ENCODE assay signal across 2 cellular contexts in genomic region chr6:45606831-45607400, GRCh38.
TF ChIP-seq lines count a peak whose summit lies in the region.

No MANE protein-coding gene starts in this region.

TF ChIP-seq in GM23338, 12 proteins besides CTCF, POLR2A, EP300 and RAD21 (continued from another document):
- TF ChIP-seq CREB1 (CRISPR knock-in tag; IDR thresholded peaks at IDR 0.05; ENCODE audit: low read depth), result no peak
- TF ChIP-seq, protein P1, sequence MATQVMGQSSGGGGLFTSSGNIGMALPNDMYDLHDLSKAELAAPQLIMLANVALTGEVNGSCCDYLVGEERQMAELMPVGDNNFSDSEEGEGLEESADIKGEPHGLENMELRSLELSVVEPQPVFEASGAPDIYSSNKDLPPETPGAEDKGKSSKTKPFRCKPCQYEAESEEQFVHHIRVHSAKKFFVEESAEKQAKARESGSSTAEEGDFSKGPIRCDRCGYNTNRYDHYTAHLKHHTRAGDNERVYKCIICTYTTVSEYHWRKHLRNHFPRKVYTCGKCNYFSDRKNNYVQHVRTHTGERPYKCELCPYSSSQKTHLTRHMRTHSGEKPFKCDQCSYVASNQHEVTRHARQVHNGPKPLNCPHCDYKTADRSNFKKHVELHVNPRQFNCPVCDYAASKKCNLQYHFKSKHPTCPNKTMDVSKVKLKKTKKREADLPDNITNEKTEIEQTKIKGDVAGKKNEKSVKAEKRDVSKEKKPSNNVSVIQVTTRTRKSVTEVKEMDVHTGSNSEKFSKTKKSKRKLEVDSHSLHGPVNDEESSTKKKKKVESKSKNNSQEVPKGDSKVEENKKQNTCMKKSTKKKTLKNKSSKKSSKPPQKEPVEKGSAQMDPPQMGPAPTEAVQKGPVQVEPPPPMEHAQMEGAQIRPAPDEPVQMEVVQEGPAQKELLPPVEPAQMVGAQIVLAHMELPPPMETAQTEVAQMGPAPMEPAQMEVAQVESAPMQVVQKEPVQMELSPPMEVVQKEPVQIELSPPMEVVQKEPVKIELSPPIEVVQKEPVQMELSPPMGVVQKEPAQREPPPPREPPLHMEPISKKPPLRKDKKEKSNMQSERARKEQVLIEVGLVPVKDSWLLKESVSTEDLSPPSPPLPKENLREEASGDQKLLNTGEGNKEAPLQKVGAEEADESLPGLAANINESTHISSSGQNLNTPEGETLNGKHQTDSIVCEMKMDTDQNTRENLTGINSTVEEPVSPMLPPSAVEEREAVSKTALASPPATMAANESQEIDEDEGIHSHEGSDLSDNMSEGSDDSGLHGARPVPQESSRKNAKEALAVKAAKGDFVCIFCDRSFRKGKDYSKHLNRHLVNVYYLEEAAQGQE (IDR thresholded peaks at IDR 0.05; ENCODE audit: unreplicated experiment), result no peak
- TF ChIP-seq NANOG (IDR thresholded peaks at IDR 0.05; ENCODE audit: borderline replicate concordance), result no peak
- TF ChIP-seq, protein P2, sequence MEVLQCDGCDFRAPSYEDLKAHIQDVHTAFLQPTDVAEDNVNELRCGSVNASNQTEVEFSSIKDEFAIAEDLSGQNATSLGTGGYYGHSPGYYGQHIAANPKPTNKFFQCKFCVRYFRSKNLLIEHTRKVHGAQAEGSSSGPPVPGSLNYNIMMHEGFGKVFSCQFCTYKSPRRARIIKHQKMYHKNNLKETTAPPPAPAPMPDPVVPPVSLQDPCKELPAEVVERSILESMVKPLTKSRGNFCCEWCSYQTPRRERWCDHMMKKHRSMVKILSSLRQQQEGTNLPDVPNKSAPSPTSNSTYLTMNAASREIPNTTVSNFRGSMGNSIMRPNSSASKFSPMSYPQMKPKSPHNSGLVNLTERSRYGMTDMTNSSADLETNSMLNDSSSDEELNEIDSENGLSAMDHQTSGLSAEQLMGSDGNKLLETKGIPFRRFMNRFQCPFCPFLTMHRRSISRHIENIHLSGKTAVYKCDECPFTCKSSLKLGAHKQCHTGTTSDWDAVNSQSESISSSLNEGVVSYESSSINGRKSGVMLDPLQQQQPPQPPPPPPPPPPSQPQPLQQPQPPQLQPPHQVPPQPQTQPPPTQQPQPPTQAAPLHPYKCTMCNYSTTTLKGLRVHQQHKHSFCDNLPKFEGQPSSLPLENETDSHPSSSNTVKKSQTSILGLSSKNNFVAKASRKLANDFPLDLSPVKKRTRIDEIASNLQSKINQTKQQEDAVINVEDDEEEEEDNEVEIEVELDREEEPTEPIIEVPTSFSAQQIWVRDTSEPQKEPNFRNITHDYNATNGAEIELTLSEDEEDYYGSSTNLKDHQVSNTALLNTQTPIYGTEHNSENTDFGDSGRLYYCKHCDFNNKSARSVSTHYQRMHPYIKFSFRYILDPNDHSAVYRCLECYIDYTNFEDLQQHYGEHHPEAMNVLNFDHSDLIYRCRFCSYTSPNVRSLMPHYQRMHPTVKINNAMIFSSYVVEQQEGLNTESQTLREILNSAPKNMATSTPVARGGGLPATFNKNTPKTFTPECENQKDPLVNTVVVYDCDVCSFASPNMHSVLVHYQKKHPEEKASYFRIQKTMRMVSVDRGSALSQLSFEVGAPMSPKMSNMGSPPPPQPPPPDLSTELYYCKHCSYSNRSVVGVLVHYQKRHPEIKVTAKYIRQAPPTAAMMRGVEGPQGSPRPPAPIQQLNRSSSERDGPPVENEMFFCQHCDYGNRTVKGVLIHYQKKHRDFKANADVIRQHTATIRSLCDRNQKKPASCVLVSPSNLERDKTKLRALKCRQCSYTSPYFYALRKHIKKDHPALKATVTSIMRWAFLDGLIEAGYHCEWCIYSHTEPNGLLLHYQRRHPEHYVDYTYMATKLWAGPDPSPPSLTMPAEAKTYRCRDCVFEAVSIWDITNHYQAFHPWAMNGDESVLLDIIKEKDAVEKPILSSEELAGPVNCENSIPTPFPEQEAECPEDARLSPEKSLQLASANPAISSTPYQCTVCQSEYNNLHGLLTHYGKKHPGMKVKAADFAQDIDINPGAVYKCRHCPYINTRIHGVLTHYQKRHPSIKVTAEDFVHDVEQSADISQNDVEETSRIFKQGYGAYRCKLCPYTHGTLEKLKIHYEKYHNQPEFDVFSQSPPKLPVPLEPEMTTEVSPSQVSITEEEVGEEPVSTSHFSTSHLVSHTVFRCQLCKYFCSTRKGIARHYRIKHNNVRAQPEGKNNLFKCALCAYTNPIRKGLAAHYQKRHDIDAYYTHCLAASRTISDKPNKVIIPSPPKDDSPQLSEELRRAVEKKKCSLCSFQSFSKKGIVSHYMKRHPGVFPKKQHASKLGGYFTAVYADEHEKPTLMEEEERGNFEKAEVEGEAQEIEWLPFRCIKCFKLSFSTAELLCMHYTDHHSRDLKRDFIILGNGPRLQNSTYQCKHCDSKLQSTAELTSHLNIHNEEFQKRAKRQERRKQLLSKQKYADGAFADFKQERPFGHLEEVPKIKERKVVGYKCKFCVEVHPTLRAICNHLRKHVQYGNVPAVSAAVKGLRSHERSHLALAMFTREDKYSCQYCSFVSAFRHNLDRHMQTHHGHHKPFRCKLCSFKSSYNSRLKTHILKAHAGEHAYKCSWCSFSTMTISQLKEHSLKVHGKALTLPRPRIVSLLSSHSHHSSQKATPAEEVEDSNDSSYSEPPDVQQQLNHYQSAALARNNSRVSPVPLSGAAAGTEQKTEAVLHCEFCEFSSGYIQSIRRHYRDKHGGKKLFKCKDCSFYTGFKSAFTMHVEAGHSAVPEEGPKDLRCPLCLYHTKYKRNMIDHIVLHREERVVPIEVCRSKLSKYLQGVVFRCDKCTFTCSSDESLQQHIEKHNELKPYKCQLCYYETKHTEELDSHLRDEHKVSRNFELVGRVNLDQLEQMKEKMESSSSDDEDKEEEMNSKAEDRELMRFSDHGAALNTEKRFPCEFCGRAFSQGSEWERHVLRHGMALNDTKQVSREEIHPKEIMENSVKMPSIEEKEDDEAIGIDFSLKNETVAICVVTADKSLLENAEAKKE (CRISPR knock-in tag; IDR thresholded peaks at IDR 0.05), result no peak
- no peak for TF ChIP-seq JUNB (IDR thresholded peaks at IDR 0.05; ENCODE audit: unreplicated experiment)
- TF ChIP-seq ZNF331 (CRISPR knock-in tag; IDR thresholded peaks at IDR 0.05; ENCODE audit: low read depth), result no peak
- TF ChIP-seq, protein P3, sequence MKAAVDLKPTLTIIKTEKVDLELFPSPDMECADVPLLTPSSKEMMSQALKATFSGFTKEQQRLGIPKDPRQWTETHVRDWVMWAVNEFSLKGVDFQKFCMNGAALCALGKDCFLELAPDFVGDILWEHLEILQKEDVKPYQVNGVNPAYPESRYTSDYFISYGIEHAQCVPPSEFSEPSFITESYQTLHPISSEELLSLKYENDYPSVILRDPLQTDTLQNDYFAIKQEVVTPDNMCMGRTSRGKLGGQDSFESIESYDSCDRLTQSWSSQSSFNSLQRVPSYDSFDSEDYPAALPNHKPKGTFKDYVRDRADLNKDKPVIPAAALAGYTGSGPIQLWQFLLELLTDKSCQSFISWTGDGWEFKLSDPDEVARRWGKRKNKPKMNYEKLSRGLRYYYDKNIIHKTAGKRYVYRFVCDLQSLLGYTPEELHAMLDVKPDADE (IDR thresholded peaks at IDR 0.05), result no peak
- no peak for TF ChIP-seq ZNF114 (CRISPR knock-in tag; IDR thresholded peaks at IDR 0.05)
- TF ChIP-seq EZH2 (IDR thresholded peaks at IDR 0.05; ENCODE audit: low read depth, unreplicated experiment), result no peak
- no peak for TF ChIP-seq STAT1 (IDR thresholded peaks at IDR 0.05; ENCODE audit: unreplicated experiment)
- TF ChIP-seq EZH2phosphoT487 (IDR thresholded peaks at IDR 0.05; ENCODE audit: unreplicated experiment), result no peak

TF ChIP-seq in H1, 55 proteins besides CTCF, POLR2A, EP300 and RAD21:
- no peak for TF ChIP-seq CBX8 (IDR thresholded peaks at IDR 0.05; ENCODE audit: borderline replicate concordance, low read depth, low read length)
- TF ChIP-seq NANOG (IDR thresholded peaks at IDR 0.05; ENCODE audit: insufficient read depth, low read depth, low read length, poor library complexity, severe bottlenecking), result no peak
- no peak for TF ChIP-seq MAFK (IDR thresholded peaks at IDR 0.05; ENCODE audit: low read depth, low read length)
- TF ChIP-seq BRCA1 (IDR thresholded peaks at IDR 0.05; ENCODE audit: low read depth, low read length), result no peak
- TF ChIP-seq TAF1 (IDR thresholded peaks at IDR 0.05; ENCODE audit: low read depth, low read length), result no peak
- TF ChIP-seq SP1 (IDR thresholded peaks at IDR 0.05; ENCODE audit: low read depth, low read length), result no peak
- no peak for TF ChIP-seq KDM4A (IDR thresholded peaks at IDR 0.05; ENCODE audit: low read depth, low read length, severe bottlenecking)
- TF ChIP-seq KDM1A (IDR thresholded peaks at IDR 0.05; ENCODE audit: borderline replicate concordance, low read length), result no peak
- TF ChIP-seq SUZ12 (IDR thresholded peaks at IDR 0.05; ENCODE audit: low read length), result no peak
- TF ChIP-seq JUN (IDR thresholded peaks at IDR 0.05; ENCODE audit: low read depth, low read length), result no peak
- TF ChIP-seq TEAD4 (IDR thresholded peaks at IDR 0.05; ENCODE audit: low read depth, low read length), result no peak
- TF ChIP-seq PHF8 (conservative IDR thresholded peaks at IDR 0.05; ENCODE audit: low read depth, low read length), result no peak
- no peak for TF ChIP-seq MAX (IDR thresholded peaks at IDR 0.05)
- TF ChIP-seq NRF1 (IDR thresholded peaks at IDR 0.05; ENCODE audit: low read depth, low read length), result no peak
- TF ChIP-seq, protein P4, sequence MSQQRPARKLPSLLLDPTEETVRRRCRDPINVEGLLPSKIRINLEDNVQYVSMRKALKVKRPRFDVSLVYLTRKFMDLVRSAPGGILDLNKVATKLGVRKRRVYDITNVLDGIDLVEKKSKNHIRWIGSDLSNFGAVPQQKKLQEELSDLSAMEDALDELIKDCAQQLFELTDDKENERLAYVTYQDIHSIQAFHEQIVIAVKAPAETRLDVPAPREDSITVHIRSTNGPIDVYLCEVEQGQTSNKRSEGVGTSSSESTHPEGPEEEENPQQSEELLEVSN (IDR thresholded peaks at IDR 0.05), result no peak
- TF ChIP-seq RXRA (IDR thresholded peaks at IDR 0.05; ENCODE audit: insufficient read depth, low read depth, low read length), result no peak
- TF ChIP-seq SAP30 (IDR thresholded peaks at IDR 0.05; ENCODE audit: insufficient read depth, insufficient replicate concordance, low read length), result no peak
- no peak for TF ChIP-seq CREB1 (IDR thresholded peaks at IDR 0.05)
